In the genomic region with DNA sequence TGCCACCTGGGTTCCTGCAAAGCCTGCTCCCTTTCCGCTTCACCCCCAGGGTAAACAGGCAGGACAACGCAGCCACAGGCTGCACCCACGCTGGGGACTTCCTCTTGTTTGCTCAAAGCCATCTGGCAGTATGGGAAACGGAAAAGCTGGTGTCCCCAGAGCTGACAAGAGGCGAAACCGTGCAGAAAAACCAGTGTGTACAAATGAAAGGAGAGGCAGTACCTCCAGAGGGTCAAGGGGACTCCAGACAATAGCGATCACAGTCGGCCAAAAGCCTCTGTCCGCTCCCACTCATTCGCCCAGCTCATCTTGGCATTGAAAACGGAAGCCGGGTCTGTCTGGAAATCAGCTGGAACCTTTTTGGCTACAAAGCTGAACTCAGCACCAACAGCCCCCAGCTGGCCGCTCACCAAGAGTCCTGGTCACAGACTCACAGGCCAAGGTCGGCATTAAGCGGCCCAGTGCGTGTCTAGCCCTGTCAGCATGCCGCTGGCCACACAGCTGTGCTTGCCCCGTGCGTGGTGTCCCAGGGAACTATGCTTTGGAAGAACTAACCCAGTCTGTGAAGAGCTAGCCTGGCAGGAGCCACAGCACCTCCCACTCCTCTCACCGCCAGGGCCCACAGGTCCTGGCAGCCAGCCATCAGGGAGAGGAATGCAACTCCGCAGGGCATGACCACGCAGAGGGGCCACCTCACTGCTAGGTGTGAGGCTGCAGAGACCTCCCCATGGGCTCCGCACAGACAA, we compare ENCODE assay signal across 1 cellular context.
A peak's percentile ranks its signal among the peaks of the same experiment; 100 is the strongest.
TF ChIP-seq lines count a peak whose summit lies in the region.

No MANE protein-coding gene starts in this region.

TF ChIP-seq in HepG2, 621 proteins besides CTCF, POLR2A, EP300 and RAD21 (continued from another document and continues in another):
- TF ChIP-seq, protein P1, sequence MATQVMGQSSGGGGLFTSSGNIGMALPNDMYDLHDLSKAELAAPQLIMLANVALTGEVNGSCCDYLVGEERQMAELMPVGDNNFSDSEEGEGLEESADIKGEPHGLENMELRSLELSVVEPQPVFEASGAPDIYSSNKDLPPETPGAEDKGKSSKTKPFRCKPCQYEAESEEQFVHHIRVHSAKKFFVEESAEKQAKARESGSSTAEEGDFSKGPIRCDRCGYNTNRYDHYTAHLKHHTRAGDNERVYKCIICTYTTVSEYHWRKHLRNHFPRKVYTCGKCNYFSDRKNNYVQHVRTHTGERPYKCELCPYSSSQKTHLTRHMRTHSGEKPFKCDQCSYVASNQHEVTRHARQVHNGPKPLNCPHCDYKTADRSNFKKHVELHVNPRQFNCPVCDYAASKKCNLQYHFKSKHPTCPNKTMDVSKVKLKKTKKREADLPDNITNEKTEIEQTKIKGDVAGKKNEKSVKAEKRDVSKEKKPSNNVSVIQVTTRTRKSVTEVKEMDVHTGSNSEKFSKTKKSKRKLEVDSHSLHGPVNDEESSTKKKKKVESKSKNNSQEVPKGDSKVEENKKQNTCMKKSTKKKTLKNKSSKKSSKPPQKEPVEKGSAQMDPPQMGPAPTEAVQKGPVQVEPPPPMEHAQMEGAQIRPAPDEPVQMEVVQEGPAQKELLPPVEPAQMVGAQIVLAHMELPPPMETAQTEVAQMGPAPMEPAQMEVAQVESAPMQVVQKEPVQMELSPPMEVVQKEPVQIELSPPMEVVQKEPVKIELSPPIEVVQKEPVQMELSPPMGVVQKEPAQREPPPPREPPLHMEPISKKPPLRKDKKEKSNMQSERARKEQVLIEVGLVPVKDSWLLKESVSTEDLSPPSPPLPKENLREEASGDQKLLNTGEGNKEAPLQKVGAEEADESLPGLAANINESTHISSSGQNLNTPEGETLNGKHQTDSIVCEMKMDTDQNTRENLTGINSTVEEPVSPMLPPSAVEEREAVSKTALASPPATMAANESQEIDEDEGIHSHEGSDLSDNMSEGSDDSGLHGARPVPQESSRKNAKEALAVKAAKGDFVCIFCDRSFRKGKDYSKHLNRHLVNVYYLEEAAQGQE (IDR thresholded peaks at IDR 0.05; ENCODE audit: borderline replicate concordance in 1 of 2, low read depth in 1 of 2, low read length in 2 of 2), result no peak
- TF ChIP-seq ELF4 (CRISPR knock-in tag; IDR thresholded peaks at IDR 0.05; ENCODE audit: borderline replicate concordance) (no peak), RAD51 (IDR thresholded peaks at IDR 0.05; ENCODE audit: borderline replicate concordance) (no peak), JUN (CRISPR knock-in tag; IDR thresholded peaks at IDR 0.05) (peak; percentile 38; the same call in 1 of the 2 replicates), ZNF274 (CRISPR knock-in tag; IDR thresholded peaks at IDR 0.05) (peak; percentile 55; the same call in 1 of the 2 replicates), ZNF841 (CRISPR knock-in tag; IDR thresholded peaks at IDR 0.05; ENCODE audit: borderline replicate concordance) (no peak), ZNF790 (CRISPR knock-in tag; IDR thresholded peaks at IDR 0.05; ENCODE audit: borderline replicate concordance) (no peak), ZFP36L2 (CRISPR knock-in tag; IDR thresholded peaks at IDR 0.05) (no peak), ZMYM3 (CRISPR knock-in tag; IDR thresholded peaks at IDR 0.05) (no peak; the same call in 1 of the 2 replicates), POLR2AphosphoS2 (IDR thresholded peaks at IDR 0.05; ENCODE audit: low read depth, low read length) (no peak), FLYWCH1 (CRISPR knock-in tag; IDR thresholded peaks at IDR 0.05) (no peak), GFI1 (CRISPR knock-in tag; IDR thresholded peaks at IDR 0.05; ENCODE audit: borderline replicate concordance) (0 out of 2 replicates have a peak, but pooled peaks have one; percentile 20), FOXA1 (IDR thresholded peaks at IDR 0.05) (no peak), FOXA1 (CRISPR knock-in tag; IDR thresholded peaks at IDR 0.05) (peak; percentile 94), SP4 (CRISPR knock-in tag; IDR thresholded peaks at IDR 0.05) (no peak), AGO2 (optimal IDR thresholded peaks at IDR 0.05; ENCODE audit: low read depth, low read length) (peak; percentile 63), RCOR2 (CRISPR knock-in tag; IDR thresholded peaks at IDR 0.05) (peak; percentile 23; the same call in 1 of the 2 replicates), ZNF256 (CRISPR knock-in tag; conservative IDR thresholded peaks at IDR 0.05) (no peak), ZBTB1 (CRISPR knock-in tag; IDR thresholded peaks at IDR 0.05; ENCODE audit: borderline replicate concordance) (no peak), ZNF333 (CRISPR knock-in tag; IDR thresholded peaks at IDR 0.05; ENCODE audit: borderline replicate concordance) (no peak), ZSCAN20 (CRISPR knock-in tag; IDR thresholded peaks at IDR 0.05; ENCODE audit: borderline replicate concordance) (no peak), SRF (IDR thresholded peaks at IDR 0.05; ENCODE audit: low read depth, low read length) (no peak), GPN1 (CRISPR knock-in tag; IDR thresholded peaks at IDR 0.05; ENCODE audit: borderline replicate concordance) (no peak), ZNF44 (CRISPR knock-in tag; IDR thresholded peaks at IDR 0.05) (peak; percentile 39; the same call in 1 of the 2 replicates), ZEB1 (IDR thresholded peaks at IDR 0.05; ENCODE audit: insufficient replicate concordance, low read depth) (peak; percentile 48), NRL (CRISPR knock-in tag; IDR thresholded peaks at IDR 0.05; ENCODE audit: borderline replicate concordance) (no peak; the same call in 1 of the 2 replicates), MATR3 (CRISPR knock-in tag; IDR thresholded peaks at IDR 0.05) (no peak), TOE1 (CRISPR knock-in tag; IDR thresholded peaks at IDR 0.05) (no peak), ZNF552 (CRISPR knock-in tag; IDR thresholded peaks at IDR 0.05; ENCODE audit: borderline replicate concordance) (peak; percentile 66; the same call in 1 of the 2 replicates), MTF1 (CRISPR knock-in tag; IDR thresholded peaks at IDR 0.05) (no peak), MED13 (CRISPR knock-in tag; IDR thresholded peaks at IDR 0.05) (no peak), RXRA (CRISPR knock-in tag; IDR thresholded peaks at IDR 0.05) (peak; percentile 63), SRY (CRISPR knock-in tag; IDR thresholded peaks at IDR 0.05) (0 out of 2 replicates have a peak, but pooled peaks have one; percentile 79), ZNF468 (CRISPR knock-in tag; IDR thresholded peaks at IDR 0.05) (no peak), U2AF2 (IDR thresholded peaks at IDR 0.05; ENCODE audit: low read depth, low read length) (0 out of 2 replicates have a peak, but pooled peaks have one; percentile 30), ZNF143 (CRISPR knock-in tag; IDR thresholded peaks at IDR 0.05) (peak; percentile 45), ZNF138 (CRISPR knock-in tag; IDR thresholded peaks at IDR 0.05; ENCODE audit: low read depth) (no peak), HMGA1 (CRISPR knock-in tag; conservative IDR thresholded peaks at IDR 0.05) (no peak), NFIC (IDR thresholded peaks at IDR 0.05; ENCODE audit: low read length) (0 out of 2 replicates have a peak, but pooled peaks have one; percentile 19), STAG1 (CRISPR knock-in tag; IDR thresholded peaks at IDR 0.05) (peak; percentile 33), POLR2AphosphoS5 (IDR thresholded peaks at IDR 0.05; ENCODE audit: low read depth, low read length) (no peak), ZNF546 (CRISPR knock-in tag; conservative IDR thresholded peaks at IDR 0.05) (0 out of 2 replicates have a peak, but pooled peaks have one; percentile 79)
- TF ChIP-seq, protein P2, sequence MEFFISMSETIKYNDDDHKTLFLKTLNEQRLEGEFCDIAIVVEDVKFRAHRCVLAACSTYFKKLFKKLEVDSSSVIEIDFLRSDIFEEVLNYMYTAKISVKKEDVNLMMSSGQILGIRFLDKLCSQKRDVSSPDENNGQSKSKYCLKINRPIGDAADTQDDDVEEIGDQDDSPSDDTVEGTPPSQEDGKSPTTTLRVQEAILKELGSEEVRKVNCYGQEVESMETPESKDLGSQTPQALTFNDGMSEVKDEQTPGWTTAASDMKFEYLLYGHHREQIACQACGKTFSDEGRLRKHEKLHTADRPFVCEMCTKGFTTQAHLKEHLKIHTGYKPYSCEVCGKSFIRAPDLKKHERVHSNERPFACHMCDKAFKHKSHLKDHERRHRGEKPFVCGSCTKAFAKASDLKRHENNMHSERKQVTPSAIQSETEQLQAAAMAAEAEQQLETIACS (CRISPR knock-in tag; IDR thresholded peaks at IDR 0.05), result no peak
- TF ChIP-seq, protein P3, sequence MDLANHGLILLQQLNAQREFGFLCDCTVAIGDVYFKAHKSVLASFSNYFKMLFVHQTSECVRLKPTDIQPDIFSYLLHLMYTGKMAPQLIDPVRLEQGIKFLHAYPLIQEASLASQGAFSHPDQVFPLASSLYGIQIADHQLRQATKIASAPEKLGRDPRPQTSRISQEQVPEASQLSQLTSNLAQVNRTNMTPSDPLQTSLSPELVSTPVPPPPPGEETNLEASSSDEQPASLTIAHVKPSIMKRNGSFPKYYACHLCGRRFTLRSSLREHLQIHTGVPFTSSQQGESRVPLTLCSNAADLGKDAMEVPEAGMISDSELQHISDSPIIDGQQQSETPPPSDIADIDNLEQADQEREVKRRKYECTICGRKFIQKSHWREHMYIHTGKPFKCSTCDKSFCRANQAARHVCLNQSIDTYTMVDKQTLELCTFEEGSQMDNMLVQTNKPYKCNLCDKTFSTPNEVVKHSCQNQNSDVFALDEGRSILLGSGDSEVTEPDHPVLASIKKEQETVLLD (CRISPR knock-in tag; IDR thresholded peaks at IDR 0.05; ENCODE audit: low read depth), result no peak
- TF ChIP-seq, protein P4, sequence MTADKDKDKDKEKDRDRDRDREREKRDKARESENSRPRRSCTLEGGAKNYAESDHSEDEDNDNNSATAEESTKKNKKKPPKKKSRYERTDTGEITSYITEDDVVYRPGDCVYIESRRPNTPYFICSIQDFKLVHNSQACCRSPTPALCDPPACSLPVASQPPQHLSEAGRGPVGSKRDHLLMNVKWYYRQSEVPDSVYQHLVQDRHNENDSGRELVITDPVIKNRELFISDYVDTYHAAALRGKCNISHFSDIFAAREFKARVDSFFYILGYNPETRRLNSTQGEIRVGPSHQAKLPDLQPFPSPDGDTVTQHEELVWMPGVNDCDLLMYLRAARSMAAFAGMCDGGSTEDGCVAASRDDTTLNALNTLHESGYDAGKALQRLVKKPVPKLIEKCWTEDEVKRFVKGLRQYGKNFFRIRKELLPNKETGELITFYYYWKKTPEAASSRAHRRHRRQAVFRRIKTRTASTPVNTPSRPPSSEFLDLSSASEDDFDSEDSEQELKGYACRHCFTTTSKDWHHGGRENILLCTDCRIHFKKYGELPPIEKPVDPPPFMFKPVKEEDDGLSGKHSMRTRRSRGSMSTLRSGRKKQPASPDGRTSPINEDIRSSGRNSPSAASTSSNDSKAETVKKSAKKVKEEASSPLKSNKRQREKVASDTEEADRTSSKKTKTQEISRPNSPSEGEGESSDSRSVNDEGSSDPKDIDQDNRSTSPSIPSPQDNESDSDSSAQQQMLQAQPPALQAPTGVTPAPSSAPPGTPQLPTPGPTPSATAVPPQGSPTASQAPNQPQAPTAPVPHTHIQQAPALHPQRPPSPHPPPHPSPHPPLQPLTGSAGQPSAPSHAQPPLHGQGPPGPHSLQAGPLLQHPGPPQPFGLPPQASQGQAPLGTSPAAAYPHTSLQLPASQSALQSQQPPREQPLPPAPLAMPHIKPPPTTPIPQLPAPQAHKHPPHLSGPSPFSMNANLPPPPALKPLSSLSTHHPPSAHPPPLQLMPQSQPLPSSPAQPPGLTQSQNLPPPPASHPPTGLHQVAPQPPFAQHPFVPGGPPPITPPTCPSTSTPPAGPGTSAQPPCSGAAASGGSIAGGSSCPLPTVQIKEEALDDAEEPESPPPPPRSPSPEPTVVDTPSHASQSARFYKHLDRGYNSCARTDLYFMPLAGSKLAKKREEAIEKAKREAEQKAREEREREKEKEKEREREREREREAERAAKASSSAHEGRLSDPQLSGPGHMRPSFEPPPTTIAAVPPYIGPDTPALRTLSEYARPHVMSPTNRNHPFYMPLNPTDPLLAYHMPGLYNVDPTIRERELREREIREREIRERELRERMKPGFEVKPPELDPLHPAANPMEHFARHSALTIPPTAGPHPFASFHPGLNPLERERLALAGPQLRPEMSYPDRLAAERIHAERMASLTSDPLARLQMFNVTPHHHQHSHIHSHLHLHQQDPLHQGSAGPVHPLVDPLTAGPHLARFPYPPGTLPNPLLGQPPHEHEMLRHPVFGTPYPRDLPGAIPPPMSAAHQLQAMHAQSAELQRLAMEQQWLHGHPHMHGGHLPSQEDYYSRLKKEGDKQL (CRISPR knock-in tag; IDR thresholded peaks at IDR 0.05; ENCODE audit: low read depth), result no peak; the same call in 1 of the 2 replicates
- TF ChIP-seq, protein P5, sequence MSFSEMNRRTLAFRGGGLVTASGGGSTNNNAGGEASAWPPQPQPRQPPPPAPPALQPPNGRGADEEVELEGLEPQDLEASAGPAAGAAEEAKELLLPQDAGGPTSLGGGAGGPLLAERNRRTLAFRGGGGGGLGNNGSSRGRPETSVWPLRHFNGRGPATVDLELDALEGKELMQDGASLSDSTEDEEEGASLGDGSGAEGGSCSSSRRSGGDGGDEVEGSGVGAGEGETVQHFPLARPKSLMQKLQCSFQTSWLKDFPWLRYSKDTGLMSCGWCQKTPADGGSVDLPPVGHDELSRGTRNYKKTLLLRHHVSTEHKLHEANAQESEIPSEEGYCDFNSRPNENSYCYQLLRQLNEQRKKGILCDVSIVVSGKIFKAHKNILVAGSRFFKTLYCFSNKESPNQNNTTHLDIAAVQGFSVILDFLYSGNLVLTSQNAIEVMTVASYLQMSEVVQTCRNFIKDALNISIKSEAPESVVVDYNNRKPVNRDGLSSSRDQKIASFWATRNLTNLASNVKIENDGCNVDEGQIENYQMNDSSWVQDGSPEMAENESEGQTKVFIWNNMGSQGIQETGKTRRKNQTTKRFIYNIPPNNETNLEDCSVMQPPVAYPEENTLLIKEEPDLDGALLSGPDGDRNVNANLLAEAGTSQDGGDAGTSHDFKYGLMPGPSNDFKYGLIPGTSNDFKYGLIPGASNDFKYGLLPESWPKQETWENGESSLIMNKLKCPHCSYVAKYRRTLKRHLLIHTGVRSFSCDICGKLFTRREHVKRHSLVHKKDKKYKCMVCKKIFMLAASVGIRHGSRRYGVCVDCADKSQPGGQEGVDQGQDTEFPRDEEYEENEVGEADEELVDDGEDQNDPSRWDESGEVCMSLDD (CRISPR knock-in tag; IDR thresholded peaks at IDR 0.05; ENCODE audit: borderline replicate concordance), result peak; percentile 85; the same call in 1 of the 2 replicates
- TF ChIP-seq, protein P6, sequence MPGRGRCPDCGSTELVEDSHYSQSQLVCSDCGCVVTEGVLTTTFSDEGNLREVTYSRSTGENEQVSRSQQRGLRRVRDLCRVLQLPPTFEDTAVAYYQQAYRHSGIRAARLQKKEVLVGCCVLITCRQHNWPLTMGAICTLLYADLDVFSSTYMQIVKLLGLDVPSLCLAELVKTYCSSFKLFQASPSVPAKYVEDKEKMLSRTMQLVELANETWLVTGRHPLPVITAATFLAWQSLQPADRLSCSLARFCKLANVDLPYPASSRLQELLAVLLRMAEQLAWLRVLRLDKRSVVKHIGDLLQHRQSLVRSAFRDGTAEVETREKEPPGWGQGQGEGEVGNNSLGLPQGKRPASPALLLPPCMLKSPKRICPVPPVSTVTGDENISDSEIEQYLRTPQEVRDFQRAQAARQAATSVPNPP (CRISPR knock-in tag; IDR thresholded peaks at IDR 0.05), result no peak
- TF ChIP-seq, protein P7, sequence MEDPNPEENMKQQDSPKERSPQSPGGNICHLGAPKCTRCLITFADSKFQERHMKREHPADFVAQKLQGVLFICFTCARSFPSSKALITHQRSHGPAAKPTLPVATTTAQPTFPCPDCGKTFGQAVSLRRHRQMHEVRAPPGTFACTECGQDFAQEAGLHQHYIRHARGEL (CRISPR knock-in tag; IDR thresholded peaks at IDR 0.05), result no peak
- TF ChIP-seq, protein P8, sequence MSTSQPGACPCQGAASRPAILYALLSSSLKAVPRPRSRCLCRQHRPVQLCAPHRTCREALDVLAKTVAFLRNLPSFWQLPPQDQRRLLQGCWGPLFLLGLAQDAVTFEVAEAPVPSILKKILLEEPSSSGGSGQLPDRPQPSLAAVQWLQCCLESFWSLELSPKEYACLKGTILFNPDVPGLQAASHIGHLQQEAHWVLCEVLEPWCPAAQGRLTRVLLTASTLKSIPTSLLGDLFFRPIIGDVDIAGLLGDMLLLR (CRISPR knock-in tag; IDR thresholded peaks at IDR 0.05), result 0 out of 2 replicates have a peak, but pooled peaks have one; percentile 37
